Comparison of ENCODE assay signal across 8 cellular contexts in the genomic region with DNA sequence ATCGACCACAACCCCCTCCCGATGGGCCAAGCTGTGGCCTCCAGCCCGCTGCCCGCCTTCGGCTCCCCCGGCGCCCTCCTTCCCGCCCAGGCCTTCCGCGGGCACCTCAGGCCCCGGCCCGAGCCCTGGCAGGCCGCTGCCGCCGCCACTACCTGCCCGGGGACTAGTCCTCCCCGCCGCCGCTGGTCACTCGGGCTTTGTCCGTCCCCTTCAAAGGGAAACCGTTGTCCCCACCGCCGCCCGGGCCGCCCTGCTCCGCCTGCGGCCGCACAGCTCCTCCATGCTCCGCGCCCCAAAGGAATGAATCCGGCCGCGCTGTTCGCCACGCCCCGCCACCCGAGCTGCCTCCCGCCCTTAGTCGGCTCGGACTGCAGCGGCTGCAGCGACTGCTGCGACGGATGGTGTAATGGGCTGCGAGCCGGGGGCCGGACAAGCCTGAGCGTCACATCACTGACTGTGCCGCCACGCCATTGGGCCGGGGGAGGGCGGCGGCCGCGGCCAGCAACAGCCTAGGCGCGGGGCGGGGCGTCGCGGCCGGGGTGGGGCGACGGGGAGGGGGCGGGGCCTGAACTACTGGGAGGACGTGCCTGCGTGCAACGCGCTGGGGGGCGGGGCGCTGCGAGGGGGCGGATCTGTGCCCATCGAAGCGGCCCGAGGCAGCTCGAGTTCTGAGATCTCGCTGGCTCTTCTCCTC. TPM values are rescaled to one million over a fixed set of nuclear protein-coding genes. Genes with fewer than 3 reads are reported as not detected.
DNase-seq lines count a peak whose midpoint lies in the region; ATAC-seq and TF ChIP-seq lines count a peak whose summit lies in the region.

A gene with protein sequence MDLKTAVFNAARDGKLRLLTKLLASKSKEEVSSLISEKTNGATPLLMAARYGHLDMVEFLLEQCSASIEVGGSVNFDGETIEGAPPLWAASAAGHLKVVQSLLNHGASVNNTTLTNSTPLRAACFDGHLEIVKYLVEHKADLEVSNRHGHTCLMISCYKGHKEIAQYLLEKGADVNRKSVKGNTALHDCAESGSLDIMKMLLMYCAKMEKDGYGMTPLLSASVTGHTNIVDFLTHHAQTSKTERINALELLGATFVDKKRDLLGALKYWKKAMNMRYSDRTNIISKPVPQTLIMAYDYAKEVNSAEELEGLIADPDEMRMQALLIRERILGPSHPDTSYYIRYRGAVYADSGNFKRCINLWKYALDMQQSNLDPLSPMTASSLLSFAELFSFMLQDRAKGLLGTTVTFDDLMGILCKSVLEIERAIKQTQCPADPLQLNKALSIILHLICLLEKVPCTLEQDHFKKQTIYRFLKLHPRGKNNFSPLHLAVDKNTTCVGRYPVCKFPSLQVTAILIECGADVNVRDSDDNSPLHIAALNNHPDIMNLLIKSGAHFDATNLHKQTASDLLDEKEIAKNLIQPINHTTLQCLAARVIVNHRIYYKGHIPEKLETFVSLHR (minus strand): TSS at position 405 of the 694 bp plus-strand sequence. CDS start 1,282 bp downstream, outside the sequence.

- peaks cover 0 to 1% of the 10 kb centered on the region in 2 donors for H3K9me3 Mint-ChIP-seq in effector memory CD8-positive, alpha-beta T cell

- peaks cover 25% of the 10 kb centered on the region for H3K36me3 Mint-ChIP-seq in effector memory CD8-positive, alpha-beta T cell (ENCODE audit: insufficient read depth)

- H3K79me1 ChIP-seq in mesenchymal stem cell (replicated peaks; ENCODE audit: low read length, poor library complexity, severe bottlenecking) = no peaks in the 10 kb centered on the region

- H3K18ac ChIP-seq in mesenchymal stem cell (ENCODE audit: low read depth in 1 of 2, low read length in 2 of 2) = peak within 1 kb of the TSS; percentile 93 to 98

- peak within 1 kb of the TSS; percentile 42 for H2AK5ac ChIP-seq in mesenchymal stem cell (ENCODE audit: low read length, severe bottlenecking)

- H3K9me3 ChIP-seq in mesenchymal stem cell (ENCODE audit: control insufficient read depth, low read length) = peaks cover 17% of the 10 kb centered on the region

- peak; percentile 67 for DNase-seq in CMK (ENCODE audit: low read depth)
- peak; percentile 97 for DNase-seq in GM20000 (ENCODE audit: low spot score)
- DNase-seq in HT-29 (ENCODE audit: low spot score) = peak; percentile 96
- peak; percentile 94 to 98 for DNase-seq in NOMO-1 (lab: John Stamatoyannopoulos, UW; ENCODE audit: unreplicated experiment in 2 of 2)
- DNase-seq in activated CD8-positive, alpha-beta memory T cell treated with anti-CD3 and anti-CD28 coated beads for 4 hours (ENCODE audit: low read depth in 2 of 2) = peak; percentile 93 to 96
- DNase-seq in effector memory CD8-positive, alpha-beta T cell = peak; percentile 95 to 97 (median 96)
- peak; percentile 98 for DNase-seq in mesenchymal stem cell
- peak; percentile 95 for DNase-seq in stimulated activated CD8-positive, alpha-beta memory T cell treated with anti-CD3 and anti-CD28 coated beads, Interleukin-12 subunit alpha, Interleukin-12 subunit beta, amount 100 ng/mL, for 4 hours (ENCODE audit: low read depth)

- peak within 1 kb of the TSS; percentile 82 for H3K27ac ChIP-seq in mesenchymal stem cell (ENCODE audit: low read length, poor library complexity, severe bottlenecking)

- 2% methylated on average over 79 of the region's 79 CpGs for WGBS in mesenchymal stem cell

- peak within 1 kb of the TSS; percentile 85 for H4K8ac ChIP-seq in mesenchymal stem cell (ENCODE audit: low read length)

- H3K4me3 ChIP-seq in mesenchymal stem cell (ENCODE audit: insufficient read depth in 1 of 2, low read depth in 1 of 2, low read length in 2 of 2) = peak within 1 kb of the TSS; percentile 85 to 94

- H3K4me1 ChIP-seq in mesenchymal stem cell (ENCODE audit: control insufficient read depth, insufficient read depth, low read depth, low read length) = no peaks in the 10 kb centered on the region

- peak within 1 kb of the TSS; percentile 95 for H3K4me2 ChIP-seq in mesenchymal stem cell (ENCODE audit: low read length, poor library complexity, severe bottlenecking)

- peak within 1 kb of the TSS; percentile 87 to 91 for H3K4ac ChIP-seq in mesenchymal stem cell (ENCODE audit: low read depth in 1 of 2, low read length in 2 of 2)

- peak within 1 kb of the TSS in 1 of 2 experiments; percentile 93 for H3K14ac ChIP-seq in mesenchymal stem cell (ENCODE audit: low read length in 2 of 2)

- peak within 1 kb of the TSS; percentile 90 for H2BK15ac ChIP-seq in mesenchymal stem cell (ENCODE audit: low read depth, poor library complexity, severe bottlenecking)

- H3K4me3 Mint-ChIP-seq in effector memory CD8-positive, alpha-beta T cell = peak within 1 kb of the TSS; percentile 95 to 98

- H2BK120ac ChIP-seq in mesenchymal stem cell (ENCODE audit: low read depth, low read length) = peak within 1 kb of the TSS; percentile 92

- peak within 1 kb of the TSS in 1 of 2 experiments; percentile 23 for H3K23ac ChIP-seq in mesenchymal stem cell (ENCODE audit: low read length in 2 of 2)

- peak within 1 kb of the TSS; percentile 98 for H3K27ac Mint-ChIP-seq in effector memory CD8-positive, alpha-beta T cell

- no peak for TF ChIP-seq CTCF in GM20000 (IDR thresholded peaks at IDR 0.05; ENCODE audit: extremely low read depth, missing control alignments)

- H3K9ac ChIP-seq in mesenchymal stem cell (ENCODE audit: low read length) = peak within 1 kb of the TSS; percentile 93

- no peaks in the 10 kb centered on the region for H3K27me3 ChIP-seq in mesenchymal stem cell (ENCODE audit: control insufficient read depth in 1 of 2, insufficient read depth in 1 of 2, low read length in 2 of 2)

- H3K27me3 Mint-ChIP-seq in effector memory CD8-positive, alpha-beta T cell = no peaks in the 10 kb centered on the region

- H3K4me1 Mint-ChIP-seq in effector memory CD8-positive, alpha-beta T cell (ENCODE audit: low read depth in 2 of 2) = peaks cover 34 to 47% of the 10 kb centered on the region in 2 donors

- peak within 1 kb of the TSS; percentile 86 for H4K91ac ChIP-seq in mesenchymal stem cell (ENCODE audit: low read length)

- peak within 1 kb of the TSS; percentile 91 for H2AFZ ChIP-seq in mesenchymal stem cell (ENCODE audit: low read depth, low read length)

- H2BK12ac ChIP-seq in mesenchymal stem cell (ENCODE audit: low read length in 2 of 2) = no peak within 1 kb of the TSS

- H3K36me3 ChIP-seq in mesenchymal stem cell (ENCODE audit: control insufficient read depth in 1 of 2, insufficient read depth in 2 of 2, low read depth in 1 of 2, low read length in 2 of 2) = peaks cover 0 to 37% of the 10 kb centered on the region in 2 experiments

- ATAC-seq in effector memory CD8-positive, alpha-beta T cell (replicated peaks) = peak; percentile 88

- H2BK5ac ChIP-seq in mesenchymal stem cell (ENCODE audit: low read depth, low read length, poor library complexity, severe bottlenecking) = peak within 1 kb of the TSS; percentile 97

RNA-seq across cellular contexts. Expression of the gene that starts here (rescaled TPM):
- total RNA-seq in HT-29 (2014; rRNA removed; shearing (Covaris generic)) = 6.7 and 7.3 TPM in 2 replicates
- 6.6 TPM for polyA plus RNA-seq in mesenchymal stem cell (2013, experiment 1 of 2)
- 6.5 TPM for polyA plus RNA-seq in mesenchymal stem cell (2013, experiment 2 of 2)

Comparison
In these comparisons a context has a peak if more than half of its experiments do, and no peak if none do; other contexts are left out.
1. Peak in every context shown above with its lines: DNase-seq, ATAC-seq, H3K4me3 ChIP-seq and H3K27ac ChIP-seq.